8 cellular contexts compared by ENCODE assay signal in the genomic region with DNA sequence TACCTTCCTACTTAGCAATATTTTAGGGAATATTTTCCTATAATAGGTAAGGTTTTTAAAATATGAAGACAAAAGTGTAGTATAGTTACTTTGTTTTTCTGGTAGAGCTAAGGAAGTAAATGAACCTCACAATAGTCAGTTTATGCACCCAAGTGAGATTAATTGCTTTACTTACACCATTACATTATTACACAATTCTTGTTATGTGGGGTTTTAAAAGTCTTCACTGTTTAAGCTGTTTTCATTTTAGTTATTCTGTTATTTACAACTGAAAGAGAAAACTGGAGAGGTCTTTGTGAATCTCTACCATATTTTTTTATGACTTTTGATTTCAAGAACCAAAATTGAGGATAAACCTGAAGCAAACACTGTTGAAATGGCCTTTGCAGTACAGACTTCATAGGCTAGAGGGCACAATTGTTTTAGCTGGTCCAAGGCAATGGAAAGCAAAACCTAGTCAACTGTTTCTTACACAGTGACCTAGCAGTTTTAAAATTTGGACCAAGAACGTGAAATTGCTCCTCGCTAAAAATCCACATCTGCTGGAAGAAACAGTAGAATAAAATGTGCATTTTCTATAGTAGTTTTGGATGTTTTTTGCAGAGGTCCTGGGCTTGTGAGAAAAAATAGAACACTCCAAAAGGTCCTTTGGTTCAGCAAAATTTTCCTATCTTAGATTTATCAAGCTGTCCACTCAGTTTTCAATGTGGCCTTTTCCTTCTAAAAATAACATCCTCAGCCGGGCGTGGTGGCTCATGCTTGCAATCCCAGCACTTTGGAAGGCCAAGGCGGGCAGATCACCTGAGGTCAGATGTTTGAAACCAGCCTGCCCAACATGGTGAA.
A peak's percentile ranks its signal among the peaks of the same experiment; 100 is the strongest.
DNase-seq lines count a peak whose midpoint lies in the region; ATAC-seq, FAIRE-seq and TF ChIP-seq lines count a peak whose summit lies in the region.

No MANE protein-coding gene starts in this region.

- H3K9ac ChIP-seq in mesendoderm (ENCODE audit: low read length) = no peak overlapping the region

- H3K36me3 ChIP-seq in RWPE2 (ENCODE audit: low read depth) (no peaks in the 10 kb centered on the region), mesendoderm (ENCODE audit: control insufficient read depth, insufficient read depth, low read length) (no peaks in the 10 kb centered on the region), vagina (no peaks in the 10 kb centered on the region)

- no peak overlapping the region for H3K4me2 ChIP-seq in mesendoderm (ENCODE audit: low read length)

- H3K56ac ChIP-seq in mesendoderm (ENCODE audit: low read length) = peak overlapping the region; percentile 58

- no peak overlapping the region for H4K5ac ChIP-seq in mesendoderm (ENCODE audit: low read length)

- H2BK120ac ChIP-seq in mesendoderm (ENCODE audit: low read depth, low read length) = no peak overlapping the region

- peak; percentile 12 to 18 for DNase-seq in activated T-cell treated with anti-CD3 and anti-CD28 coated beads, Interleukin-2, amount 50 U/mL, for 72 hours
- no peak for DNase-seq in activated T-cell treated with anti-CD3 and anti-CD28 coated beads, Interleukin-2, amount 50 U/mL, for 48 hours
- peak; percentile 72 for DNase-seq in HT-29 (ENCODE audit: low spot score)
- no peak for DNase-seq in RWPE2 (ENCODE audit: low spot score)
- peak; percentile 81 for DNase-seq in mesendoderm
- DNase-seq in vagina (ENCODE audit: extremely low spot score in 2 of 2) = no peak

- H3K27ac Mint-ChIP-seq in activated T-cell treated with anti-CD3 and anti-CD28 coated beads, Interleukin-2, amount 50 U/mL, for 72 hours = no peak overlapping the region

- TF ChIP-seq POLR2A in vagina (IDR thresholded peaks at IDR 0.05) = no peak

- peaks cover 13% of the 10 kb centered on the region for H3K27me3 Mint-ChIP-seq in activated T-cell treated with anti-CD3 and anti-CD28 coated beads, Interleukin-2, amount 50 U/mL, for 72 hours (ENCODE audit: low read depth)

- no peaks in the 10 kb centered on the region for H3K4me1 ChIP-seq in RWPE2 (ENCODE audit: insufficient read depth, poor library complexity, severe bottlenecking)
- peaks cover under 1% of the 10 kb centered on the region for H3K4me1 ChIP-seq in mesendoderm (ENCODE audit: control insufficient read depth, low read depth, low read length)
- H3K4me1 ChIP-seq in vagina = no peaks in the 10 kb centered on the region

- no peak overlapping the region for H3K23ac ChIP-seq in mesendoderm (ENCODE audit: low read length)

- H3K4me3 ChIP-seq in RWPE2 (ENCODE audit: severe bottlenecking) (no peak overlapping the region), mesendoderm (ENCODE audit: low read length) (no peak overlapping the region), vagina (no peak overlapping the region)

- no peak overlapping the region for H3K4me3 Mint-ChIP-seq in activated T-cell treated with anti-CD3 and anti-CD28 coated beads, Interleukin-2, amount 50 U/mL, for 72 hours

- no peaks in the 10 kb centered on the region for H3K9me3 Mint-ChIP-seq in activated T-cell treated with anti-CD3 and anti-CD28 coated beads, Interleukin-2, amount 50 U/mL, for 72 hours

- no peaks in the 10 kb centered on the region for H3K79me2 ChIP-seq in mesendoderm (ENCODE audit: control insufficient read depth, insufficient read depth, low read length)

- intact Hi-C loops in vagina (cut with DNase I) = no loop called here

- H3K4me1 Mint-ChIP-seq in activated T-cell treated with anti-CD3 and anti-CD28 coated beads, Interleukin-2, amount 50 U/mL, for 72 hours (ENCODE audit: low read depth) = no peaks in the 10 kb centered on the region

- no peak overlapping the region for H2AK5ac ChIP-seq in mesendoderm (ENCODE audit: low read length)

- TF ChIP-seq CTCF in RWPE2 (IDR thresholded peaks at IDR 0.05; ENCODE audit: poor library complexity, severe bottlenecking) (peak; percentile 98), vagina (IDR thresholded peaks at IDR 0.05) (peak in 2 of 3 experiments; percentile 63 to 80)

- H3K27ac ChIP-seq in RWPE2 (ENCODE audit: poor library complexity, severe bottlenecking) = no peak overlapping the region
- H3K27ac ChIP-seq in mesendoderm (ENCODE audit: low read depth, low read length) = no peak overlapping the region
- no peak overlapping the region for H3K27ac ChIP-seq in vagina

- no peaks in the 10 kb centered on the region for H3K36me3 Mint-ChIP-seq in activated T-cell treated with anti-CD3 and anti-CD28 coated beads, Interleukin-2, amount 50 U/mL, for 72 hours (ENCODE audit: insufficient read depth in 2 of 2)

- H3K4ac ChIP-seq in mesendoderm (ENCODE audit: low read depth, low read length) = peak overlapping the region; percentile 93

- ATAC-seq in activated T-cell treated with anti-CD3 and anti-CD28 coated beads, Interleukin-2, amount 50 U/mL, for 72 hours (replicated peaks in 1 of 2) = peak; percentile 67 to 75
- ATAC-seq in GM21576 (IDR thresholded peaks at IDR 0.05; ENCODE audit: unreplicated experiment) (peak; percentile 92), RWPE2 (ENCODE audit: low read depth) (peak; percentile 91)

- peak overlapping the region; percentile 47 for H3K18ac ChIP-seq in mesendoderm (ENCODE audit: low read length)

- H3K27me3 ChIP-seq in RWPE2 (ENCODE audit: insufficient read depth, poor library complexity, severe bottlenecking) = peaks cover 3% of the 10 kb centered on the region
- H3K27me3 ChIP-seq in mesendoderm (ENCODE audit: insufficient read depth, low read length, poor library complexity) = no peaks in the 10 kb centered on the region
- no peaks in the 10 kb centered on the region for H3K27me3 ChIP-seq in vagina

- no peaks in the 10 kb centered on the region for H3K9me3 ChIP-seq in RWPE2 (ENCODE audit: severe bottlenecking)
- H3K9me3 ChIP-seq in vagina = no peaks in the 10 kb centered on the region

- FAIRE-seq in endometrium (lab: Jason Lieb, UNC) = peak; percentile 97

- no peaks in the 10 kb centered on the region for H3K79me1 ChIP-seq in mesendoderm (ENCODE audit: low read length)

- no peak overlapping the region for H2BK15ac ChIP-seq in mesendoderm (replicated peaks; ENCODE audit: low read depth)

- H4K8ac ChIP-seq in mesendoderm (ENCODE audit: low read depth, low read length) = peak overlapping the region; percentile 13

- H2BK5ac ChIP-seq in mesendoderm (ENCODE audit: low read length) = no peak overlapping the region

- no CpG with 5 or more reads among the region's 5 CpGs for WGBS in mesendoderm (ENCODE audit: extremely low coverage, insufficient coverage, low lambda C conversion rate)

Comparison
In these comparisons a context has a peak if more than half of its experiments do, and no peak if none do; other contexts are left out.
1. DNase-seq: peak in activated T-cell treated with anti-CD3 and anti-CD28 coated beads, Interleukin-2, amount 50 U/mL, for 72 hours (2 of 2), HT-29 (single experiment) and mesendoderm (single experiment); none in activated T-cell treated with anti-CD3 and anti-CD28 coated beads, Interleukin-2, amount 50 U/mL, for 48 hours (0 of 2), RWPE2 (single experiment) and vagina (0 of 2).
2. Peak in every context shown above with its lines, with median percentiles within 50 percentile points of each other: ATAC-seq.